Comparison of ENCODE assay signal across 1 cellular context in genomic region chr6:74137910-74138309, GRCh38.
TF ChIP-seq lines count a peak whose summit lies in the region.

No MANE protein-coding gene starts in this region.

TF ChIP-seq in IMR-90, 13 proteins besides CTCF, POLR2A, EP300 and RAD21 (continued from another document):
- peak; percentile 71; the same call in 1 of the 2 replicates for TF ChIP-seq BHLHE40 (IDR thresholded peaks at IDR 0.05; ENCODE audit: low read depth, low read length)
